ENCODE assay signal across 10 cellular contexts in the genomic region with DNA sequence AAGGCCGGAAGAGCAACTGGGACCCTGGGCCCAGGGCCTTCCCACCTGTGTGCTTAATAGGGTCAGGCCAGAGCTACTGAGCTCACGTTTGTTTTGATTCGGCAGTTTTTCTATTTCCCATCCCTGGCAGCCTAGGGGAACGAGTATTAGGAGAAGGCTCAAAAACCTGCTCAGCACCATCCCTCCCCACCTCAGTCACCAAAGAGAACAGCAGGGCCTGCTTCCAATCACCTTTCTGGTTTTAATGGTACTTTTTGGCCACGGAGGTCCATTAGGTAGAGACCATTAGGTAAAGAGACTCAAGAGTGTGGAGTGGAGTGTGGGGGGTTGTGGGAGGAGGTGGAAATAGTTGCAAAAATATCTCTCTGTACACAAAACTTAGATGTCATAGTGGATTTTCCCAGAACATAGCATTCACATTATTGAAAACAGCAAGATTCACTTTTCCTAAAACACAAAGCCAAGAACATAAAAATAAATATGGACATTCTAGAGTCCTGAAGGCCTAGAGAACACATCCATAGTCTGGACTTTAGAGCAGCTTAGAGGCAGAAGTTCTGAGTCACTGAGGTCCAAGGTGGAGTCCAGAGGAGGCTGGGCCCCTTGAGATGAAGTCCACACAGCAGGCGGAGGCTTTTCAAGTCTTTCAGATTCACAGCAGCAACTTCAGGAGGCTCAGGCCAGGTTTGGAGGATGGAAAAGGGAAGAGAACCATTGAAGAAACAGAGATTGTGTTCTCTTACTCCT. TPM values are rescaled to one million over a fixed set of nuclear protein-coding genes. Genes with fewer than 3 reads are reported as not detected.
DNase-seq lines count a peak whose midpoint lies in the region; ATAC-seq and TF ChIP-seq lines count a peak whose summit lies in the region.
"Had no signal": no experiment of that assay in that cellular context is flagged by ENCODE, and none has a peak within 500 bp of the region (broad histone marks: within the 10 kb centered on the region; RNA-seq: fewer than 3 reads in every experiment).

No MANE protein-coding gene starts in this region.

- TF ChIP-seq CTCF in HFFc6 (IDR thresholded peaks at IDR 0.05), result no peak
- no peak for TF ChIP-seq CTCF in omental fat pad (IDR thresholded peaks at IDR 0.05)

- peaks cover 4% of the 10 kb centered on the region for H3K27me3 Mint-ChIP-seq in HFFc6 (ENCODE audit: insufficient read depth)
- no peaks in the 10 kb centered on the region for H3K27me3 Mint-ChIP-seq in activated T-helper 17 cell treated with anti-CD3 and anti-CD28 coated beads, Interleukin-2, amount 50 U/mL, for 72 hours
- no peaks in the 10 kb centered on the region for H3K27me3 Mint-ChIP-seq in stimulated activated naive B cell treated with anti-CD40 and anti-IgM and Interleukin-4, amounts not matched to agents 10 μg/mL and 1 μg/mL and 100 μg/mL, for 72 hours
- H3K27me3 Mint-ChIP-seq: activated CD8-positive, alpha-beta T cell treated with anti-CD3 and anti-CD28 coated beads for 36 hours had no signal

- peak overlapping the region; percentile 20 for H3K4me3 ChIP-seq in iPS-18c (ENCODE audit: insufficient read depth, low read depth, low read length)

- no peak overlapping the region; the same call in none of the 2 replicates for H3K4me3 Mint-ChIP-seq in HFFc6
- no peak overlapping the region for H3K4me3 Mint-ChIP-seq in activated T-helper 17 cell treated with anti-CD3 and anti-CD28 coated beads, Interleukin-2, amount 50 U/mL, for 72 hours
- H3K4me3 Mint-ChIP-seq in stimulated activated naive B cell treated with anti-CD40 and anti-IgM and Interleukin-4, amounts not matched to agents 10 μg/mL and 1 μg/mL and 100 μg/mL, for 72 hours, result no peak overlapping the region
- H3K4me3 Mint-ChIP-seq: activated CD8-positive, alpha-beta T cell treated with anti-CD3 and anti-CD28 coated beads for 36 hours had no signal

- H3K4me1 Mint-ChIP-seq in HFFc6 (ENCODE audit: low read depth), result peaks cover 67% of the 10 kb centered on the region
- peaks cover 10% of the 10 kb centered on the region for H3K4me1 Mint-ChIP-seq in activated T-helper 17 cell treated with anti-CD3 and anti-CD28 coated beads, Interleukin-2, amount 50 U/mL, for 72 hours
- peaks cover 39 to 71% of the 10 kb centered on the region in 2 donors for H3K4me1 Mint-ChIP-seq in stimulated activated naive B cell treated with anti-CD40 and anti-IgM and Interleukin-4, amounts not matched to agents 10 μg/mL and 1 μg/mL and 100 μg/mL, for 72 hours

- H3K9me3 ChIP-seq in iPS-18c (ENCODE audit: control insufficient read depth, insufficient read depth, low read length), result no peaks in the 10 kb centered on the region

- H3K9me3 Mint-ChIP-seq in HFFc6, result no peaks in the 10 kb centered on the region
- H3K9me3 Mint-ChIP-seq in activated T-helper 17 cell treated with anti-CD3 and anti-CD28 coated beads, Interleukin-2, amount 50 U/mL, for 72 hours, result no peaks in the 10 kb centered on the region
- no peaks in the 10 kb centered on the region for H3K9me3 Mint-ChIP-seq in stimulated activated naive B cell treated with anti-CD40 and anti-IgM and Interleukin-4, amounts not matched to agents 10 μg/mL and 1 μg/mL and 100 μg/mL, for 72 hours
- H3K9me3 Mint-ChIP-seq: activated CD8-positive, alpha-beta T cell treated with anti-CD3 and anti-CD28 coated beads for 36 hours had no signal

- DNase-seq in HFFc6 (no peak), NAMALWA (ENCODE audit: low spot score) (no peak), NCI-H526 (lab: John Stamatoyannopoulos, UW) (no peak), omental fat pad (ENCODE audit: low spot score) (no peak)
- no peak for DNase-seq in stimulated activated naive B cell treated with anti-CD40 and anti-IgM and Interleukin-4, amounts not matched to agents 10 μg/mL and 1 μg/mL and 100 μg/mL, for 72 hours
- DNase-seq: activated CD8-positive, alpha-beta T cell treated with anti-CD3 and anti-CD28 coated beads for 36 hours had no signal

- peaks cover 27% of the 10 kb centered on the region for H3K36me3 Mint-ChIP-seq in HFFc6 (ENCODE audit: low read depth)
- H3K36me3 Mint-ChIP-seq in activated T-helper 17 cell treated with anti-CD3 and anti-CD28 coated beads, Interleukin-2, amount 50 U/mL, for 72 hours (ENCODE audit: low read depth), result peaks cover 33% of the 10 kb centered on the region
- H3K36me3 Mint-ChIP-seq in stimulated activated naive B cell treated with anti-CD40 and anti-IgM and Interleukin-4, amounts not matched to agents 10 μg/mL and 1 μg/mL and 100 μg/mL, for 72 hours, result peaks cover 25 to 52% of the 10 kb centered on the region in 2 donors

- H3K27ac Mint-ChIP-seq in HFFc6, result peak overlapping the region; percentile 96
- peak overlapping the region; percentile 24 for H3K27ac Mint-ChIP-seq in activated T-helper 17 cell treated with anti-CD3 and anti-CD28 coated beads, Interleukin-2, amount 50 U/mL, for 72 hours
- H3K27ac Mint-ChIP-seq in stimulated activated naive B cell treated with anti-CD40 and anti-IgM and Interleukin-4, amounts not matched to agents 10 μg/mL and 1 μg/mL and 100 μg/mL, for 72 hours, result peak overlapping the region; percentile 72
- H3K27ac Mint-ChIP-seq: activated CD8-positive, alpha-beta T cell treated with anti-CD3 and anti-CD28 coated beads for 36 hours had no signal

- ATAC-seq in activated T-helper 17 cell treated with anti-CD3 and anti-CD28 coated beads, Interleukin-2, amount 50 U/mL, for 72 hours (replicated peaks), result no peak
- no peak for ATAC-seq in stimulated activated naive B cell treated with anti-CD40 and anti-IgM and Interleukin-4, amounts not matched to agents 10 μg/mL and 1 μg/mL and 100 μg/mL, for 72 hours (replicated peaks)
- no peak for ATAC-seq in omental fat pad (ENCODE audit: low FRiP score)
- ATAC-seq: activated CD8-positive, alpha-beta T cell treated with anti-CD3 and anti-CD28 coated beads for 36 hours had no signal

RNA-seq across cellular contexts. Expression of a gene that starts 19.5 kb away (rescaled TPM):
- total RNA-seq in HFFc6 (2021; fragmentation: NEBNext Ultra II Directional; extraction: Animal tissue kit (Norgen Biotek cat#: 25700)), result 1 to 10 TPM; 6.3 to 8.2 (median 7.3) TPM
- 1 to 10 TPM; 1.2 to 2.9 TPM for total RNA-seq in activated T-helper 17 cell treated with anti-CD3 and anti-CD28 coated beads, Interleukin-2, amount 50 U/mL, for 72 hours
- 1 to 10 TPM; 1.1 to 5.4 (median 3.2) TPM for total RNA-seq in omental fat pad

RNA-seq across cellular contexts. Expression of a gene that starts 54.7 kb away (rescaled TPM):
- total RNA-seq in HFFc6 (2021; fragmentation: NEBNext Ultra II Directional; extraction: Animal tissue kit (Norgen Biotek cat#: 25700)), result not detected
- total RNA-seq in activated T-helper 17 cell treated with anti-CD3 and anti-CD28 coated beads, Interleukin-2, amount 50 U/mL, for 72 hours, result not detected
- total RNA-seq in omental fat pad, result not detected
- total RNA-seq: activated CD8-positive, alpha-beta T cell treated with anti-CD3 and anti-CD28 coated beads for 36 hours; dermis microvascular lymphatic vessel endothelial cell; myocyte had no signal

Comparison
In these comparisons a context has a peak if more than half of its experiments do, and no peak if none do; other contexts are left out.
1. H3K27ac Mint-ChIP-seq: peak in every context shown above with its lines; median percentile 96 in HFFc6; 72 in stimulated activated naive B cell treated with anti-CD40 and anti-IgM and Interleukin-4, amounts not matched to agents 10 μg/mL and 1 μg/mL and 100 μg/mL, for 72 hours; 24 in activated T-helper 17 cell treated with anti-CD3 and anti-CD28 coated beads, Interleukin-2, amount 50 U/mL, for 72 hours.